In the genomic region with DNA sequence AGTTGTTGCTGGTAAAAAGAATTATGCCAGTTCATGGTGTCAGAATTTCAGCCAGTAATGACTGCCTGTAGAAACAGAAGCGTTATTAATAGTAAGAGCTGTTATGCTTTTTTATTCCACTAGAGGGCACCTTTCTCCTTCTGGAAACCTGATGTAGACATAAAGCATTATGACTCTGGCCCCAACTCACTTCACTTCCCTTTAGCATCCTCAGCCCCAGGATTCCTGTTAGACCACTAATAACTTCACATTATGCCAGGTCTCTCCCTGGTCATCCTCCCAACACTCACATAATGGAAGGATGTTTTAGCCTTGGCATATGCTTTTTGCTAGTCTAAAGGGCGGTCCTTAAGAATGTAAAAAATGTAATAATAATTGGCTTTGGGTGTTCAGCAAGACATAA, we compare ENCODE assay signal across 1 cellular context.
TF ChIP-seq lines count a peak whose summit lies in the region.

No MANE protein-coding gene starts in this region.

TF ChIP-seq in H1, 55 proteins besides CTCF, POLR2A, EP300 and RAD21:
- no peak for TF ChIP-seq PHF8 (conservative IDR thresholded peaks at IDR 0.05; ENCODE audit: low read depth, low read length)
- TF ChIP-seq HDAC2 (IDR thresholded peaks at IDR 0.05; ENCODE audit: borderline replicate concordance in 1 of 2, low read depth in 2 of 2, low read length in 2 of 2) = no peak
- TF ChIP-seq EGR1 (IDR thresholded peaks at IDR 0.05; ENCODE audit: borderline replicate concordance, low read depth, low read length) = no peak
- TF ChIP-seq GABPA (IDR thresholded peaks at IDR 0.05; ENCODE audit: borderline replicate concordance, insufficient read depth, low read length) = no peak
- TF ChIP-seq POLR2AphosphoS5 (IDR thresholded peaks at IDR 0.05; ENCODE audit: low read depth, low read length) = no peak
- TF ChIP-seq BACH1 (IDR thresholded peaks at IDR 0.05; ENCODE audit: low read length) = no peak
- no peak for TF ChIP-seq TEAD4 (IDR thresholded peaks at IDR 0.05; ENCODE audit: low read depth, low read length)
- no peak for TF ChIP-seq GTF2F1 (IDR thresholded peaks at IDR 0.05; ENCODE audit: borderline replicate concordance, low read depth, low read length)
- TF ChIP-seq KDM1A (IDR thresholded peaks at IDR 0.05; ENCODE audit: borderline replicate concordance, low read length) = no peak
- TF ChIP-seq MAFK (IDR thresholded peaks at IDR 0.05; ENCODE audit: low read depth, low read length) = no peak
- TF ChIP-seq, protein P1, sequence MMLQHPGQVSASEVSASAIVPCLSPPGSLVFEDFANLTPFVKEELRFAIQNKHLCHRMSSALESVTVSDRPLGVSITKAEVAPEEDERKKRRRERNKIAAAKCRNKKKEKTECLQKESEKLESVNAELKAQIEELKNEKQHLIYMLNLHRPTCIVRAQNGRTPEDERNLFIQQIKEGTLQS (IDR thresholded peaks at IDR 0.05; ENCODE audit: insufficient read depth, low read depth, low read length) = no peak
- TF ChIP-seq, protein P2, sequence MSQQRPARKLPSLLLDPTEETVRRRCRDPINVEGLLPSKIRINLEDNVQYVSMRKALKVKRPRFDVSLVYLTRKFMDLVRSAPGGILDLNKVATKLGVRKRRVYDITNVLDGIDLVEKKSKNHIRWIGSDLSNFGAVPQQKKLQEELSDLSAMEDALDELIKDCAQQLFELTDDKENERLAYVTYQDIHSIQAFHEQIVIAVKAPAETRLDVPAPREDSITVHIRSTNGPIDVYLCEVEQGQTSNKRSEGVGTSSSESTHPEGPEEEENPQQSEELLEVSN (IDR thresholded peaks at IDR 0.05) = no peak
- TF ChIP-seq CBX5 (IDR thresholded peaks at IDR 0.05; ENCODE audit: low read depth, low read length) = no peak
- no peak for TF ChIP-seq TAF1 (IDR thresholded peaks at IDR 0.05; ENCODE audit: low read depth, low read length)
- TF ChIP-seq, protein P3, sequence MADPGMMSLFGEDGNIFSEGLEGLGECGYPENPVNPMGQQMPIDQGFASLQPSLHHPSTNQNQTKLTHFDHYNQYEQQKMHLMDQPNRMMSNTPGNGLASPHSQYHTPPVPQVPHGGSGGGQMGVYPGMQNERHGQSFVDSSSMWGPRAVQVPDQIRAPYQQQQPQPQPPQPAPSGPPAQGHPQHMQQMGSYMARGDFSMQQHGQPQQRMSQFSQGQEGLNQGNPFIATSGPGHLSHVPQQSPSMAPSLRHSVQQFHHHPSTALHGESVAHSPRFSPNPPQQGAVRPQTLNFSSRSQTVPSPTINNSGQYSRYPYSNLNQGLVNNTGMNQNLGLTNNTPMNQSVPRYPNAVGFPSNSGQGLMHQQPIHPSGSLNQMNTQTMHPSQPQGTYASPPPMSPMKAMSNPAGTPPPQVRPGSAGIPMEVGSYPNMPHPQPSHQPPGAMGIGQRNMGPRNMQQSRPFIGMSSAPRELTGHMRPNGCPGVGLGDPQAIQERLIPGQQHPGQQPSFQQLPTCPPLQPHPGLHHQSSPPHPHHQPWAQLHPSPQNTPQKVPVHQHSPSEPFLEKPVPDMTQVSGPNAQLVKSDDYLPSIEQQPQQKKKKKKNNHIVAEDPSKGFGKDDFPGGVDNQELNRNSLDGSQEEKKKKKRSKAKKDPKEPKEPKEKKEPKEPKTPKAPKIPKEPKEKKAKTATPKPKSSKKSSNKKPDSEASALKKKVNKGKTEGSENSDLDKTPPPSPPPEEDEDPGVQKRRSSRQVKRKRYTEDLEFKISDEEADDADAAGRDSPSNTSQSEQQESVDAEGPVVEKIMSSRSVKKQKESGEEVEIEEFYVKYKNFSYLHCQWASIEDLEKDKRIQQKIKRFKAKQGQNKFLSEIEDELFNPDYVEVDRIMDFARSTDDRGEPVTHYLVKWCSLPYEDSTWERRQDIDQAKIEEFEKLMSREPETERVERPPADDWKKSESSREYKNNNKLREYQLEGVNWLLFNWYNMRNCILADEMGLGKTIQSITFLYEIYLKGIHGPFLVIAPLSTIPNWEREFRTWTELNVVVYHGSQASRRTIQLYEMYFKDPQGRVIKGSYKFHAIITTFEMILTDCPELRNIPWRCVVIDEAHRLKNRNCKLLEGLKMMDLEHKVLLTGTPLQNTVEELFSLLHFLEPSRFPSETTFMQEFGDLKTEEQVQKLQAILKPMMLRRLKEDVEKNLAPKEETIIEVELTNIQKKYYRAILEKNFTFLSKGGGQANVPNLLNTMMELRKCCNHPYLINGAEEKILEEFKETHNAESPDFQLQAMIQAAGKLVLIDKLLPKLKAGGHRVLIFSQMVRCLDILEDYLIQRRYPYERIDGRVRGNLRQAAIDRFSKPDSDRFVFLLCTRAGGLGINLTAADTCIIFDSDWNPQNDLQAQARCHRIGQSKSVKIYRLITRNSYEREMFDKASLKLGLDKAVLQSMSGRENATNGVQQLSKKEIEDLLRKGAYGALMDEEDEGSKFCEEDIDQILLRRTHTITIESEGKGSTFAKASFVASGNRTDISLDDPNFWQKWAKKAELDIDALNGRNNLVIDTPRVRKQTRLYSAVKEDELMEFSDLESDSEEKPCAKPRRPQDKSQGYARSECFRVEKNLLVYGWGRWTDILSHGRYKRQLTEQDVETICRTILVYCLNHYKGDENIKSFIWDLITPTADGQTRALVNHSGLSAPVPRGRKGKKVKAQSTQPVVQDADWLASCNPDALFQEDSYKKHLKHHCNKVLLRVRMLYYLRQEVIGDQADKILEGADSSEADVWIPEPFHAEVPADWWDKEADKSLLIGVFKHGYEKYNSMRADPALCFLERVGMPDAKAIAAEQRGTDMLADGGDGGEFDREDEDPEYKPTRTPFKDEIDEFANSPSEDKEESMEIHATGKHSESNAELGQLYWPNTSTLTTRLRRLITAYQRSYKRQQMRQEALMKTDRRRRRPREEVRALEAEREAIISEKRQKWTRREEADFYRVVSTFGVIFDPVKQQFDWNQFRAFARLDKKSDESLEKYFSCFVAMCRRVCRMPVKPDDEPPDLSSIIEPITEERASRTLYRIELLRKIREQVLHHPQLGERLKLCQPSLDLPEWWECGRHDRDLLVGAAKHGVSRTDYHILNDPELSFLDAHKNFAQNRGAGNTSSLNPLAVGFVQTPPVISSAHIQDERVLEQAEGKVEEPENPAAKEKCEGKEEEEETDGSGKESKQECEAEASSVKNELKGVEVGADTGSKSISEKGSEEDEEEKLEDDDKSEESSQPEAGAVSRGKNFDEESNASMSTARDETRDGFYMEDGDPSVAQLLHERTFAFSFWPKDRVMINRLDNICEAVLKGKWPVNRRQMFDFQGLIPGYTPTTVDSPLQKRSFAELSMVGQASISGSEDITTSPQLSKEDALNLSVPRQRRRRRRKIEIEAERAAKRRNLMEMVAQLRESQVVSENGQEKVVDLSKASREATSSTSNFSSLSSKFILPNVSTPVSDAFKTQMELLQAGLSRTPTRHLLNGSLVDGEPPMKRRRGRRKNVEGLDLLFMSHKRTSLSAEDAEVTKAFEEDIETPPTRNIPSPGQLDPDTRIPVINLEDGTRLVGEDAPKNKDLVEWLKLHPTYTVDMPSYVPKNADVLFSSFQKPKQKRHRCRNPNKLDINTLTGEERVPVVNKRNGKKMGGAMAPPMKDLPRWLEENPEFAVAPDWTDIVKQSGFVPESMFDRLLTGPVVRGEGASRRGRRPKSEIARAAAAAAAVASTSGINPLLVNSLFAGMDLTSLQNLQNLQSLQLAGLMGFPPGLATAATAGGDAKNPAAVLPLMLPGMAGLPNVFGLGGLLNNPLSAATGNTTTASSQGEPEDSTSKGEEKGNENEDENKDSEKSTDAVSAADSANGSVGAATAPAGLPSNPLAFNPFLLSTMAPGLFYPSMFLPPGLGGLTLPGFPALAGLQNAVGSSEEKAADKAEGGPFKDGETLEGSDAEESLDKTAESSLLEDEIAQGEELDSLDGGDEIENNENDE (IDR thresholded peaks at IDR 0.05; ENCODE audit: insufficient replicate concordance, low read length) = no peak
- TF ChIP-seq POU5F1 (IDR thresholded peaks at IDR 0.05; ENCODE audit: low read depth, low read length) = no peak
